ENCODE assay signal across 8 cellular contexts in the genomic region with DNA sequence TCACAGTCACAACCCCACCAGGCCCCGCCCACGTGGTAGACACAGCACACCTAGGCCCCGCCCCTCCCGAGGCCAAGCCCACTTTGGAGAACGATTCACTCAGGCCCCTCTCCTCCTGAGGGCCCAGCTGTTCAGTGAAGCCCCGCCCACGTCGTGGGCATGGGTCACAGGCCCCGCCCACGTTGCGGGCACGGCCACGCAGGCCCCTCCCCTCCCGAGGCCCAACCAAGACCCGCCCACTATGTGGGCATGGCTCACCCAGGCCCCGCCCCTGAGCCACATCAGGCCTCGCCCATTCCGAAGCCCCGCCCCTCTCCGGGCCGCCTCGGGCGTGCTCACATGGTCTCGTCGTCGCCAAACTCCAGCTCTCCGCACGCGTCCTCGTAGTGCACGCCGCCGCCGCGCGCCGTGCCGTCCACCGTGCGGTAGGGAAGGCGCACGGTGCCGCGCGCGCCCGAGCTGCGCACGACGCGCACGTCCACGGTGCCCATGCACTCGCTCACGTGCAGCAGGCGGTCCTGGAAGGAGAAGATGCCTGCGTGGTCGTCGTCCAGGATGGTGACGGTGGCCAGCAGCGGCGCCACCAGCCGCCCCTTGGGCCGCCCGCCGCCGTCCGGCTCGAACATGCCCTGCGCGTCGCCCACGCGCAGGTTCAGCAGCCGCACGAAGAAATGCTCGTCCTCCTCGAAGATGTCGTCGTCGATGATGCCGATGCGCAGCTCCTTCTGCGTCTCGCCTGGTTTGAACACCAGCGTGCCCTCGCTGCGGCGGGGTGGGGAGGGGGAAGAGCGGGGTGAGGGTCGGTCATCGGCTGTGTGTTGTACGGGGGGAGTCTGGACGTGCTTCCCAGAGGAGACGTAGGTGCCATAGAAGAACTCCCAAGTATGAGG. TPM values are rescaled to one million over a fixed set of nuclear protein-coding genes. Genes with fewer than 3 reads are reported as not detected.
DNase-seq lines count a peak whose midpoint lies in the region; ATAC-seq lines count a peak whose summit lies in the region.

No MANE protein-coding gene starts in this region.

- H3K9me3 ChIP-seq in SK-N-MC (ENCODE audit: low read depth, low read length) (no peaks in the 10 kb centered on the region), iPS DF 6.9 (ENCODE audit: control insufficient read depth, insufficient read depth, low read length) (no peaks in the 10 kb centered on the region)

- no peak overlapping the region for H3K27ac ChIP-seq in SK-N-MC
- no peak overlapping the region for H3K27ac ChIP-seq in iPS DF 6.9 (ENCODE audit: low read length)

- no CpG with 5 or more reads among the region's 95 CpGs for WGBS in iPS DF 6.9 (ENCODE audit: insufficient coverage, insufficient read length)

- H3K4me3 ChIP-seq in SK-N-MC (peak overlapping the region; percentile 70), iPS DF 6.9 (ENCODE audit: low read length) (peak overlapping the region; percentile 53; the same call in 1 of the 2 replicates)

- peak; percentile 90 for DNase-seq in HT-29 (ENCODE audit: low spot score)
- DNase-seq in SK-N-MC (ENCODE audit: low read depth, low spot score) = no peak
- DNase-seq in amygdala (lab: John Stamatoyannopoulos, UW) = peak in 35 of 56 donors; percentile 8 to 86 (median 43)
- DNase-seq in iPS DF 6.9 (ENCODE audit: low read depth, low spot score) = no peak
- peak; percentile 65 to 75 for DNase-seq in stimulated activated CD4-positive, alpha-beta T cell treated with anti-CD3 and anti-CD28 coated beads, Interleukin-15, amount 100 ng/mL, for 48 hours (ENCODE audit: low read depth in 2 of 2)

- H3K9ac ChIP-seq in SK-N-MC (ENCODE audit: insufficient read length) = no peak overlapping the region

- no peak for ATAC-seq in HG03565 (IDR thresholded peaks at IDR 0.05; ENCODE audit: unreplicated experiment)
- no peak for ATAC-seq in HG02623 (IDR thresholded peaks at IDR 0.05; ENCODE audit: unreplicated experiment)
- no peak for ATAC-seq in HG02798 (IDR thresholded peaks at IDR 0.05; ENCODE audit: poor library complexity, unreplicated experiment)

- H3K27me3 ChIP-seq in iPS DF 6.9 (ENCODE audit: control insufficient read depth, insufficient read depth, low read length) = no peaks in the 10 kb centered on the region

- peaks cover 10% of the 10 kb centered on the region for H3K4me1 ChIP-seq in iPS DF 6.9 (ENCODE audit: control insufficient read depth, insufficient read depth, low read length)

- H3K36me3 ChIP-seq in SK-N-MC (ENCODE audit: insufficient read depth, low read length) (no peaks in the 10 kb centered on the region), iPS DF 6.9 (ENCODE audit: control insufficient read depth, insufficient read depth, low read length) (no peaks in the 10 kb centered on the region)

RNA-seq across cellular contexts. Expression of a gene that starts 24.0 kb away (rescaled TPM):
- 0.83 and 3.6 TPM in 2 replicates for total RNA-seq in HT-29 (2014; rRNA removed; shearing (Covaris generic))

RNA-seq across cellular contexts. Expression of a gene that starts 28.4 kb away (rescaled TPM):
- 0.37 and 1.1 TPM in 2 replicates for total RNA-seq in HT-29 (2014; rRNA removed; shearing (Covaris generic))

RNA-seq across cellular contexts. Expression of a gene that starts 36.3 kb away (rescaled TPM):
- total RNA-seq in HT-29 (2014; rRNA removed; shearing (Covaris generic)) = 26.2 and 30.1 TPM in 2 replicates

Comparison
In these comparisons a context has a peak if more than half of its experiments do, and no peak if none do; other contexts are left out.
1. DNase-seq: peak in HT-29 (single experiment), amygdala (35 of 56) and stimulated activated CD4-positive, alpha-beta T cell treated with anti-CD3 and anti-CD28 coated beads, Interleukin-15, amount 100 ng/mL, for 48 hours (2 of 2); none in SK-N-MC (single experiment) and iPS DF 6.9 (single experiment).